Comparison of ENCODE assay signal across 9 cellular contexts in genomic region chr3:134795776-134796312, GRCh38. TPM values are rescaled to one million over a fixed set of nuclear protein-coding genes. Genes with fewer than 3 reads are reported as not detected.
DNase-seq lines count a peak whose midpoint lies in the region; ATAC-seq, FAIRE-seq and TF ChIP-seq lines count a peak whose summit lies in the region.
"Had no signal": no experiment of that assay in that cellular context is flagged by ENCODE, and none has a peak within 500 bp of the region (broad histone marks: within the 10 kb centered on the region; RNA-seq: fewer than 3 reads in every experiment).

No MANE protein-coding gene starts in this region.

- H3K9me3 ChIP-seq in keratinocyte (ENCODE audit: control insufficient read depth, low read depth, low read length) (no peaks in the 10 kb centered on the region), tibial artery (no peaks in the 10 kb centered on the region)

- DNase-seq in activated CD4-positive, alpha-beta T cell treated with anti-CD3 and anti-CD28 coated beads, Interleukin-2, amount 10 ng/mL, durations not matched to agents 7 days and 5 days, result no peak
- no peak for DNase-seq in activated CD4-positive, alpha-beta T cell treated with anti-CD3 and anti-CD28 coated beads for 1 hour
- peak; percentile 60 for DNase-seq in astrocyte of the hippocampus (ENCODE audit: low read depth, low spot score)
- DNase-seq in keratinocyte (ENCODE audit: low read depth, low spot score), result no peak
- no peak for DNase-seq in tibial artery

- no peaks in the 10 kb centered on the region for H3K36me3 Mint-ChIP-seq in activated CD4-positive, alpha-beta T cell treated with anti-CD3 and anti-CD28 coated beads, Interleukin-2, amount 10 ng/mL, durations not matched to agents 7 days and 5 days (ENCODE audit: low read depth)
- H3K36me3 Mint-ChIP-seq: activated naive CD4-positive, alpha-beta T cell treated with anti-CD3 and anti-CD28 coated beads, Interleukin-2, amount 50 U/mL, for 72 hours had no signal

- intact Hi-C loops in tibial artery (cut with DNase I; ENCODE audit: low total_unique reads), result loop anchor here (5.0 kb wide), 1 partner anchor 706 kb away; no protein-coding TSS in a partner anchor

- no peak overlapping the region for H3K27ac Mint-ChIP-seq in activated CD4-positive, alpha-beta T cell treated with anti-CD3 and anti-CD28 coated beads, Interleukin-2, amount 10 ng/mL, durations not matched to agents 7 days and 5 days

- H3K27me3 Mint-ChIP-seq in activated CD4-positive, alpha-beta T cell treated with anti-CD3 and anti-CD28 coated beads, Interleukin-2, amount 10 ng/mL, durations not matched to agents 7 days and 5 days, result peaks cover 48% of the 10 kb centered on the region

- H3K4me3 ChIP-seq in keratinocyte (ENCODE audit: control insufficient read depth in 2 of 3, extremely low read depth in 1 of 3, insufficient read depth in 2 of 3, low read depth in 1 of 3, low read length in 3 of 3), result peak overlapping the region; percentile 39 to 60 (median 50)
- peak overlapping the region; percentile 53 to 64 for H3K4me3 ChIP-seq in tibial artery

- no peak for FAIRE-seq in keratinocyte (lab: Jason Lieb, UNC)

- dilution Hi-C loops in keratinocyte (cut with MboI; ENCODE audit: extremely low pct_ligation_motif_present, low sequenced_read_pairs), result no loop called here

- no peaks in the 10 kb centered on the region for H3K9me3 Mint-ChIP-seq in activated CD4-positive, alpha-beta T cell treated with anti-CD3 and anti-CD28 coated beads, Interleukin-2, amount 10 ng/mL, durations not matched to agents 7 days and 5 days
- H3K9me3 Mint-ChIP-seq: activated naive CD4-positive, alpha-beta T cell treated with anti-CD3 and anti-CD28 coated beads, Interleukin-2, amount 50 U/mL, for 72 hours had no signal

- H3K27ac ChIP-seq in keratinocyte (ENCODE audit: control insufficient read depth, insufficient read depth, low read length) (no peak overlapping the region), tibial artery (peak overlapping the region; percentile 34 to 68)

- no peaks in the 10 kb centered on the region for H4K20me1 ChIP-seq in keratinocyte (ENCODE audit: control insufficient read depth, extremely low read depth, insufficient read depth, low read length)

- H2AFZ ChIP-seq in keratinocyte (ENCODE audit: control insufficient read depth, low read length), result peak overlapping the region; percentile 78

- peak overlapping the region; percentile 89 for H3K4me2 ChIP-seq in keratinocyte (ENCODE audit: control insufficient read depth, extremely low read depth, insufficient read depth, low read depth, low read length)

- H3K4me1 ChIP-seq in keratinocyte (ENCODE audit: control insufficient read depth, extremely low read depth, insufficient read depth, low read length) (no peaks in the 10 kb centered on the region), tibial artery (peaks cover 0 to 47% (median 39%) of the 10 kb centered on the region in 4 donors)

- ATAC-seq in HG03354 (IDR thresholded peaks at IDR 0.05; ENCODE audit: poor library complexity, severe bottlenecking, unreplicated experiment) (peak; percentile 7), GM18861 (IDR thresholded peaks at IDR 0.05; ENCODE audit: unreplicated experiment) (no peak), GM18870 (IDR thresholded peaks at IDR 0.05; ENCODE audit: unreplicated experiment) (no peak)

- H3K4me3 Mint-ChIP-seq in activated CD4-positive, alpha-beta T cell treated with anti-CD3 and anti-CD28 coated beads, Interleukin-2, amount 10 ng/mL, durations not matched to agents 7 days and 5 days, result peak overlapping the region; percentile 80

- no peaks in the 10 kb centered on the region for H3K9me1 ChIP-seq in keratinocyte (ENCODE audit: control insufficient read depth, extremely low read depth, insufficient read depth, low read length)

- peaks cover 42% of the 10 kb centered on the region for H3K27me3 ChIP-seq in keratinocyte (ENCODE audit: control insufficient read depth, extremely low read depth, insufficient read depth, low read length)
- no peaks in the 10 kb centered on the region for H3K27me3 ChIP-seq in tibial artery

- no peaks in the 10 kb centered on the region for H3K79me2 ChIP-seq in keratinocyte (ENCODE audit: control insufficient read depth, insufficient read depth, low read length)

- POLR2A ChIA-PET in activated CD4-positive, alpha-beta T cell treated with anti-CD3 and anti-CD28 coated beads, Interleukin-2, amount 10 ng/mL, durations not matched to agents 7 days and 5 days (lab: Charles Lee), result no interaction called here

- H3K4me1 Mint-ChIP-seq in activated CD4-positive, alpha-beta T cell treated with anti-CD3 and anti-CD28 coated beads, Interleukin-2, amount 10 ng/mL, durations not matched to agents 7 days and 5 days, result peaks cover 15% of the 10 kb centered on the region

- H3K9ac ChIP-seq in keratinocyte (ENCODE audit: control insufficient read depth, extremely low read depth, insufficient read depth, low read length), result no peak overlapping the region

- TF ChIP-seq CTCF in keratinocyte (optimal IDR thresholded peaks at IDR 0.05 in 1 of 3, IDR thresholded peaks at IDR 0.05 in 1 of 3, conservative IDR thresholded peaks at IDR 0.05 in 1 of 3; ENCODE audit: extremely low read depth in 1 of 3, insufficient read depth in 2 of 3, low read length in 3 of 3) (no peak), tibial artery (IDR thresholded peaks at IDR 0.05) (no peak)

- CTCF ChIA-PET in activated CD4-positive, alpha-beta T cell treated with anti-CD3 and anti-CD28 coated beads, Interleukin-2, amount 10 ng/mL, durations not matched to agents 7 days and 5 days (lab: Charles Lee), result interaction anchor here (1.3 to 2.7 kb wide), 3 partner anchors 11 to 29 kb away, joined by 3 to 14 read pairs (median 3); no protein-coding TSS in a partner anchor

- H3K36me3 ChIP-seq in keratinocyte (ENCODE audit: control insufficient read depth in 2 of 2, extremely low read depth in 1 of 2, insufficient read depth in 2 of 2, low read length in 2 of 2) (no peaks in the 10 kb centered on the region), tibial artery (no peaks in the 10 kb centered on the region)

RNA-seq across cellular contexts. Expression of gene EPHB1, which starts 0.8 kb away (rescaled TPM):
- total RNA-seq in activated CD4-positive, alpha-beta T cell treated with anti-CD3 and anti-CD28 coated beads, Interleukin-2, amount 10 ng/mL, durations not matched to agents 7 days and 5 days, result 1 to 10 TPM; 1.2 to 1.8 TPM
- polyA plus RNA-seq in keratinocyte, result 0.01 to 0.03 TPM in 2 of 3 replicates, not detected in the other
- not detected for polyA plus RNA-seq in keratinocyte (2011; ENCODE audit: low read depth)
- polyA plus RNA-seq in keratinocyte (2011; cell fraction: cytosol; rRNA removed), result not detected in 2 replicates
- 0.03 and 0.04 TPM in 2 replicates for polyA plus RNA-seq in keratinocyte (2011; cell fraction: nucleus; rRNA removed)
- polyA plus RNA-seq in keratinocyte (2012; ENCODE audit: low replicate concordance), result 0.16 and 0.33 TPM in 2 replicates
- 0.13 to 0.45 TPM in 2 of 3 replicates, not detected in the other for polyA minus RNA-seq in keratinocyte
- polyA minus RNA-seq in keratinocyte (2011; cell fraction: cytosol; rRNA and poly(A)+ RNA removed), result not detected
- not detected in 2 replicates for polyA minus RNA-seq in keratinocyte (2011; cell fraction: nucleus; rRNA and poly(A)+ RNA removed)
